Comparison of ENCODE assay signal across 8 cellular contexts in the genomic region with DNA sequence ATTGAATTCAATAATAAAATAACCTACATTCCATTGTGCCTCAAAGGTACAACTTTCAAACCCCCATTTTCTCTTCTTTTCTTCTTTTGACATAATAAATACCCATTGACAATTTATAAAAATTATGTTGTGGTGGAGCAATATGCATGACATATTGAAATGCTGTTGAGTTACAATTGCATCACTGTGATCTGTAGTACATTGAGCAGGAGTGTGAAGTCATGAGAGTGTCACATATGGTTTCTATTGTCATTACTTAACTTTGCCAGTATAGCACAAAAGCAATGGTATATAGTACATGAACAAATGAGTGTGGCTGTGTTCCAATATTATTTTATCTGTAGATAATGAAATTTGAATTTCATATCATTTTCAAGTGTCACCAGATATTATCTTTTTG.
"Had no signal": no experiment of that assay in that cellular context is flagged by ENCODE, and none has a peak within 500 bp of the region (broad histone marks: within the 10 kb centered on the region; RNA-seq: fewer than 3 reads in every experiment).

No MANE protein-coding gene starts in this region.

- H3K27ac ChIP-seq: GM23248 had no signal

- H3K9ac ChIP-seq: GM23248 had no signal

- H2AFZ ChIP-seq: GM23248 had no signal

- H3K4me1 ChIP-seq: HAP-1 had no signal

- FAIRE-seq: HepG2 had no signal

- H3K36me3 ChIP-seq: HAP-1 had no signal

- H3K9me3 ChIP-seq: HAP-1 had no signal

- H3K4me3 ChIP-seq: GM23248, HAP-1 had no signal

- DNase-seq: GM23248, GOT3, H7, HFFc6, KBM-7 had no signal

- ATAC-seq: HCT116, HepG2 had no signal
